In genomic region chr6:148990427-148990826, GRCh38 we compare ENCODE assay signal across 20 cellular contexts.
A peak's percentile ranks its signal among the peaks of the same experiment; 100 is the strongest.
DNase-seq lines count a peak whose midpoint lies in the region; TF ChIP-seq lines count a peak whose summit lies in the region.
"Had no signal": no experiment of that assay in that cellular context is flagged by ENCODE, and none has a peak within 500 bp of the region (broad histone marks: within the 10 kb centered on the region; RNA-seq: fewer than 3 reads in every experiment).

No MANE protein-coding gene starts in this region.

- no peak for DNase-seq in cardiac muscle cell (ENCODE audit: low read depth in 1 of 2, low spot score in 1 of 2)
- DNase-seq in cardiac septum (ENCODE audit: low spot score), result no peak
- DNase-seq in hepatocyte (ENCODE audit: low spot score), result no peak
- DNase-seq in neural progenitor cell (ENCODE audit: low spot score), result no peak
- DNase-seq in NCI-H1105 (lab: John Stamatoyannopoulos, UW), result no peak
- DNase-seq in activated CD4-positive, alpha-beta T cell treated with anti-CD3 and anti-CD28 coated beads for 1 hour, result no peak
- DNase-seq in RKO (ENCODE audit: low spot score), result no peak
- DNase-seq in A673 (ENCODE audit: low spot score), result no peak
- DNase-seq: 8988T; BE2C; Caco-2; CD4-positive, CD25-positive, alpha-beta regulatory T cell; GDM1; MM.1S; NCI-H1092; NCI-H1694; NCI-H2081 treated with DMSO at 0.1 percent for 48 hours; NCI-H774; SIG-M5 had no signal

- H3K27ac ChIP-seq in cardiac muscle cell (peak overlapping the region; percentile 35), hepatocyte (no peak overlapping the region), neural progenitor cell (peak overlapping the region; percentile 8), A673 (ENCODE audit: low read depth, low read length, poor library complexity, severe bottlenecking) (no peak overlapping the region)
- H3K27ac ChIP-seq: RWPE1 had no signal

- H3K27ac Mint-ChIP-seq in neural progenitor cell, result no peak overlapping the region
- H3K27ac Mint-ChIP-seq: CD4-positive, CD25-positive, alpha-beta regulatory T cell had no signal

- H2AFZ ChIP-seq in hepatocyte (no peak overlapping the region), neural progenitor cell (replicated peaks) (no peak overlapping the region)

- H3K9ac ChIP-seq in neural progenitor cell, result no peak overlapping the region

- peaks cover 4% of the 10 kb centered on the region for H3K4me1 Mint-ChIP-seq in neural progenitor cell

- H3K27me3 Mint-ChIP-seq in neural progenitor cell (ENCODE audit: insufficient read depth, low read depth), result peaks cover 3% of the 10 kb centered on the region

- no peaks in the 10 kb centered on the region for H3K27me3 ChIP-seq in cardiac muscle cell
- H3K27me3 ChIP-seq in hepatocyte, result no peaks in the 10 kb centered on the region
- no peaks in the 10 kb centered on the region for H3K27me3 ChIP-seq in neural progenitor cell
- H3K27me3 ChIP-seq in A673 (replicated peaks; ENCODE audit: insufficient read depth, low read depth, low read length, poor library complexity), result no peaks in the 10 kb centered on the region

- H3K4me1 ChIP-seq in cardiac muscle cell (ENCODE audit: low read depth), result peaks cover 9% of the 10 kb centered on the region
- H3K4me1 ChIP-seq in hepatocyte (ENCODE audit: insufficient read depth), result no peaks in the 10 kb centered on the region
- peaks cover 20% of the 10 kb centered on the region for H3K4me1 ChIP-seq in neural progenitor cell
- peaks cover 4% of the 10 kb centered on the region for H3K4me1 ChIP-seq in A673 (ENCODE audit: insufficient read depth, low read length, poor library complexity, severe bottlenecking)
- H3K4me1 ChIP-seq: BE2C, Caco-2 had no signal

- TF ChIP-seq CTCF in cardiac muscle cell (IDR thresholded peaks at IDR 0.05; ENCODE audit: low read depth, low read length) (no peak), hepatocyte (IDR thresholded peaks at IDR 0.05; ENCODE audit: poor library complexity) (no peak), neural progenitor cell (IDR thresholded peaks at IDR 0.05) (no peak), A673 (conservative IDR thresholded peaks at IDR 0.05; ENCODE audit: low read depth, low read length) (no peak)

- H3K9me3 Mint-ChIP-seq in neural progenitor cell, result peaks cover 10% of the 10 kb centered on the region

- intact Hi-C loops in cardiac septum (cut with DNase I), result no loop called here
- intact Hi-C loops in A673 (cut with micrococcal nuclease; ENCODE audit: unreplicated experiment), result no loop called here

- H3K79me2 ChIP-seq in hepatocyte (no peaks in the 10 kb centered on the region), neural progenitor cell (ENCODE audit: low read depth) (no peaks in the 10 kb centered on the region)

- H3K4me2 ChIP-seq in hepatocyte, result peak overlapping the region; percentile 30
- no peak overlapping the region for H3K4me2 ChIP-seq in neural progenitor cell

- BruUV-seq in A673 (replicated peaks; lab: Mats Ljungman, UMichigan), result no TSS peak

- H4K20me1 ChIP-seq in hepatocyte (ENCODE audit: insufficient read depth, poor library complexity, severe bottlenecking) (no peaks in the 10 kb centered on the region), neural progenitor cell (ENCODE audit: low read depth) (no peaks in the 10 kb centered on the region)

- H3K4me3 Mint-ChIP-seq in neural progenitor cell, result no peak overlapping the region
- H3K4me3 Mint-ChIP-seq: CD4-positive, CD25-positive, alpha-beta regulatory T cell had no signal

- H3K36me3 Mint-ChIP-seq in neural progenitor cell, result peaks cover 37% of the 10 kb centered on the region

- peaks cover 5% of the 10 kb centered on the region for H3F3A ChIP-seq in neural progenitor cell (ENCODE audit: low read depth)

- H3K4me3 ChIP-seq in cardiac muscle cell (no peak overlapping the region), hepatocyte (no peak overlapping the region), neural progenitor cell (no peak overlapping the region), A673 (ENCODE audit: low read depth, low read length, poor library complexity, severe bottlenecking) (no peak overlapping the region)

- 41% methylated on average over 6 of the region's 6 CpGs for WGBS in hepatocyte (ENCODE audit: low lambda C conversion rate, missing lambda C conversion rate)

- H3K9me3 ChIP-seq in cardiac muscle cell (ENCODE audit: low read depth), result no peaks in the 10 kb centered on the region
- H3K9me3 ChIP-seq in hepatocyte (ENCODE audit: low read depth), result no peaks in the 10 kb centered on the region
- H3K9me3 ChIP-seq in neural progenitor cell (ENCODE audit: low read depth), result no peaks in the 10 kb centered on the region
- no peaks in the 10 kb centered on the region for H3K9me3 ChIP-seq in A673 (ENCODE audit: low read depth, low read length, poor library complexity, severe bottlenecking)
- H3K9me3 ChIP-seq: BE2C, Caco-2 had no signal

- no peaks in the 10 kb centered on the region for H3K9me2 ChIP-seq in hepatocyte (replicated peaks; ENCODE audit: insufficient read depth)

- CTCF ChIA-PET in A673 (lab: Charles Lee), result no interaction called here

- POLR2A ChIA-PET in A673 (lab: Charles Lee; ENCODE audit: low non-redundant PET), result no interaction called here

- H3K36me3 ChIP-seq in cardiac muscle cell (no peaks in the 10 kb centered on the region), hepatocyte (replicated peaks; ENCODE audit: insufficient read depth, low read depth) (no peaks in the 10 kb centered on the region), neural progenitor cell (peaks cover 3% of the 10 kb centered on the region), A673 (ENCODE audit: insufficient read depth, low read length, poor library complexity, severe bottlenecking) (no peaks in the 10 kb centered on the region)
- H3K36me3 ChIP-seq: BE2C had no signal

Comparison
In these comparisons a context has a peak if more than half of its experiments do, and no peak if none do; other contexts are left out.
1. H3K27ac ChIP-seq: peak in cardiac muscle cell (single experiment) and neural progenitor cell (single experiment); none in hepatocyte (single experiment) and A673 (single experiment).